Comparison of ENCODE assay signal across 29 cellular contexts in the genomic region with DNA sequence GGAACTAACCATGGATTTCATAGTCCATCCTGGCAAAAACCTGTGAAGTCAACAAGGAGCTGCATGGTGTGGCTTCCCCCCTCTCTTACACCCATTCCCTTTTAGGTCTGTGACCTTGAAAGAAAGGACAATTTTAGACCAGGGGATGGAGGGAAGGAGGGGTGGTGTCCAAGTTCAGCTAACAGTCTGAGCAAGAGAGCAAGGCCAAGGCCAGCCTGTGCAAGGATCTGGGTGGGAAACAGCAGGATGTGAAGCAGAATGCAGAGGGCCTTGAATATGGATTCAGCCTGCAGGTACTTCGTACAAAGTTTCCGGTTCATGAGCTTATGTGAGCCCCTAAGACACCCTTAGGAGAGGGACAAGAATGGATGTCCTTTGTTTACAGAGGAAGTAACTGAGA.
"Had no signal": no experiment of that assay in that cellular context is flagged by ENCODE, and none has a peak within 500 bp of the region (broad histone marks: within the 10 kb centered on the region; RNA-seq: fewer than 3 reads in every experiment).

No MANE protein-coding gene starts in this region.

- H3K27me3 Mint-ChIP-seq: activated B cell treated with CpG ODN at 0.5 μM for 24 hours; activated CD8-positive, alpha-beta T cell treated with anti-CD3 and anti-CD28 coated beads for 36 hours; activated naive CD4-positive, alpha-beta T cell treated with anti-CD3 and anti-CD28 coated beads, Interleukin-2, amount 50 U/mL, for 24 hours; activated naive CD8-positive, alpha-beta T cell treated with anti-CD3 and anti-CD28 coated beads for 36 hours; activated naive CD8-positive, alpha-beta T cell treated with anti-CD3 and anti-CD28 coated beads, Interleukin-2, amount 50 U/mL, for 24 hours; brain; T-helper 17 cell had no signal

- H3K27ac ChIP-seq: ascending aorta, breast epithelium, cardiac muscle cell, colonic mucosa, WERI-Rb-1 had no signal

- H3K36me3 ChIP-seq: breast epithelium, cardiac muscle cell, colonic mucosa, WERI-Rb-1 had no signal

- H3K9me3 ChIP-seq: ascending aorta, breast epithelium, colonic mucosa had no signal

- H3K27me3 ChIP-seq: ascending aorta, breast epithelium, cardiac muscle cell, colonic mucosa had no signal

- H3K4me3 Mint-ChIP-seq: activated B cell treated with CpG ODN at 0.5 μM for 24 hours; activated CD8-positive, alpha-beta T cell treated with anti-CD3 and anti-CD28 coated beads for 36 hours; activated naive CD4-positive, alpha-beta T cell treated with anti-CD3 and anti-CD28 coated beads for 36 hours; activated naive CD4-positive, alpha-beta T cell treated with anti-CD3 and anti-CD28 coated beads, Interleukin-2, amount 50 U/mL, for 24 hours; activated naive CD8-positive, alpha-beta T cell treated with anti-CD3 and anti-CD28 coated beads for 36 hours; activated naive CD8-positive, alpha-beta T cell treated with anti-CD3 and anti-CD28 coated beads, Interleukin-2, amount 50 U/mL, for 24 hours; activated T-helper 1 cell treated with anti-CD3 and anti-CD28 coated beads, Interleukin-12 subunit alpha, Interleukin-12 subunit beta, Interleukin-2, Interleukin-4 antibody, amounts not matched to agents 30 ng/mL and 10 ng/mL and 1 ng/mL, durations not matched to agents 14 hours and 24 hours and 36 hours; brain; T-helper 17 cell; T-helper 2 cell treated with Interferon-gamma antibody and Interleukin-4, amounts not matched to agents 5 μg/mL and 100 μg/mL, for 36 hours had no signal

- DNase-seq: activated B cell treated with CpG ODN at 0.5 μM for 24 hours; activated CD4-positive, alpha-beta T cell treated with anti-CD3 and anti-CD28 coated beads for 48 hours; activated CD4-positive, alpha-beta T cell treated with anti-CD3 and anti-CD28 coated beads, Interleukin-2, amount 50 U/mL, for 1 hour; activated CD4-positive, alpha-beta T cell treated with anti-CD3 and anti-CD28 coated beads, Interleukin-2, amount 50 U/mL, for 48 hours; activated CD8-positive, alpha-beta memory T cell treated with anti-CD3 and anti-CD28 coated beads for 24 hours; activated CD8-positive, alpha-beta T cell treated with anti-CD3 and anti-CD28 coated beads for 36 hours; activated effector memory CD4-positive, alpha-beta T cell treated with anti-CD3 and anti-CD28 coated beads, Interleukin-2, amount 50 U/mL, for 16 hours; activated naive CD4-positive, alpha-beta T cell treated with anti-CD3 and anti-CD28 coated beads for 36 hours; activated naive CD8-positive, alpha-beta T cell treated with anti-CD3 and anti-CD28 coated beads for 36 hours; activated naive CD8-positive, alpha-beta T cell treated with anti-CD3 and anti-CD28 coated beads, Interleukin-2, amount 50 U/mL, for 24 hours; activated T-cell treated with anti-CD3 and anti-CD28 coated beads, Interleukin-2, amount 50 U/mL, for 1 hour; activated T-cell treated with anti-CD3 and anti-CD28 coated beads, Interleukin-2, amount 50 U/mL, for 48 hours; central memory CD4-positive, alpha-beta T cell; cerebellar nuclear complex; colonic mucosa; effector CD8-positive, alpha-beta T cell; foreskin fibroblast; T-helper 1 cell; T-helper 17 cell; T1000; WERI-Rb-1 had no signal

- H3K9me3 Mint-ChIP-seq: activated B cell treated with CpG ODN at 0.5 μM for 24 hours; activated CD8-positive, alpha-beta T cell treated with anti-CD3 and anti-CD28 coated beads for 36 hours; activated naive CD8-positive, alpha-beta T cell treated with anti-CD3 and anti-CD28 coated beads for 36 hours; activated naive CD8-positive, alpha-beta T cell treated with anti-CD3 and anti-CD28 coated beads, Interleukin-2, amount 50 U/mL, for 24 hours; activated T-helper 1 cell treated with anti-CD3 and anti-CD28 coated beads, Interleukin-12 subunit alpha, Interleukin-12 subunit beta, Interleukin-2, Interleukin-4 antibody, amounts not matched to agents 30 ng/mL and 10 ng/mL and 1 ng/mL, durations not matched to agents 14 hours and 24 hours and 36 hours; activated T-helper 2 cell treated with anti-CD3 and anti-CD28 coated beads, Interferon-gamma antibody, Interleukin-2, Interleukin-4, amounts not matched to agents 10 μg/mL and 5 μg/mL and 100 μg/mL, durations not matched to agents 14 hours and 24 hours and 36 hours; T-helper 2 cell treated with Interferon-gamma antibody and Interleukin-4, amounts not matched to agents 5 μg/mL and 100 μg/mL, for 36 hours had no signal

- H3K4me3 ChIP-seq: ascending aorta, breast epithelium, cardiac muscle cell, colonic mucosa had no signal

- H3K27ac Mint-ChIP-seq: activated B cell treated with CpG ODN at 0.5 μM for 24 hours; activated CD8-positive, alpha-beta T cell treated with anti-CD3 and anti-CD28 coated beads for 36 hours; activated naive CD4-positive, alpha-beta T cell treated with anti-CD3 and anti-CD28 coated beads for 36 hours; activated naive CD4-positive, alpha-beta T cell treated with anti-CD3 and anti-CD28 coated beads, Interleukin-2, amount 50 U/mL, for 24 hours; activated naive CD8-positive, alpha-beta T cell treated with anti-CD3 and anti-CD28 coated beads for 36 hours; activated naive CD8-positive, alpha-beta T cell treated with anti-CD3 and anti-CD28 coated beads, Interleukin-2, amount 50 U/mL, for 24 hours; activated T-helper 1 cell treated with anti-CD3 and anti-CD28 coated beads, Interleukin-12 subunit alpha, Interleukin-12 subunit beta, Interleukin-2, Interleukin-4 antibody, amounts not matched to agents 30 ng/mL and 10 ng/mL and 1 ng/mL, durations not matched to agents 14 hours and 24 hours and 36 hours; activated T-helper 2 cell treated with anti-CD3 and anti-CD28 coated beads, Interferon-gamma antibody, Interleukin-2, Interleukin-4, amounts not matched to agents 10 μg/mL and 5 μg/mL and 100 μg/mL, durations not matched to agents 14 hours and 24 hours and 36 hours; brain; T-helper 17 cell; T-helper 2 cell treated with Interferon-gamma antibody and Interleukin-4, amounts not matched to agents 5 μg/mL and 100 μg/mL, for 36 hours had no signal

- H3K4me1 Mint-ChIP-seq: activated naive CD4-positive, alpha-beta T cell treated with anti-CD3 and anti-CD28 coated beads, Interleukin-2, amount 50 U/mL, for 24 hours; activated naive CD8-positive, alpha-beta T cell treated with anti-CD3 and anti-CD28 coated beads for 36 hours; activated naive CD8-positive, alpha-beta T cell treated with anti-CD3 and anti-CD28 coated beads, Interleukin-2, amount 50 U/mL, for 24 hours; brain; T-helper 17 cell had no signal

- H3K4me1 ChIP-seq: ascending aorta, breast epithelium, colonic mucosa had no signal
